ENCODE assay signal across 18 cellular contexts in genomic region chr1:109361649-109362048, GRCh38. TPM values are rescaled to one million over a fixed set of nuclear protein-coding genes. Genes with fewer than 3 reads are reported as not detected.
DNase-seq lines count a peak whose midpoint lies in the region; ATAC-seq, FAIRE-seq and TF ChIP-seq lines count a peak whose summit lies in the region.
"Had no signal": no experiment of that assay in that cellular context is flagged by ENCODE, and none has a peak within 500 bp of the region (broad histone marks: within the 10 kb centered on the region; RNA-seq: fewer than 3 reads in every experiment).

No MANE protein-coding gene starts in this region.

- H3K27me3 ChIP-seq in right atrium auricular region: no peaks in the 10 kb centered on the region
- H3K27me3 ChIP-seq in adipocyte (replicated peaks; ENCODE audit: control insufficient read depth, insufficient read depth, low read length): no peaks in the 10 kb centered on the region
- no peaks in the 10 kb centered on the region for H3K27me3 ChIP-seq in colonic mucosa
- H3K27me3 ChIP-seq: hepatocyte, upper lobe of right lung had no signal

- TF ChIP-seq CTCF in right atrium auricular region (IDR thresholded peaks at IDR 0.05): no peak
- TF ChIP-seq CTCF in colonic mucosa (IDR thresholded peaks at IDR 0.05): no peak
- TF ChIP-seq CTCF in GM10248 (IDR thresholded peaks at IDR 0.05; ENCODE audit: control extremely low read depth, extremely low read depth, low read depth, missing control alignments): no peak
- TF ChIP-seq CTCF in GM13976 (IDR thresholded peaks at IDR 0.05; ENCODE audit: borderline replicate concordance, control extremely low read depth, extremely low read depth, insufficient read depth, missing control alignments): no peak

- no peak for DNase-seq in left ventricle myocardium superior
- DNase-seq in right atrium auricular region (ENCODE audit: low spot score): no peak
- DNase-seq in adipocyte (ENCODE audit: low read depth): no peak
- peak; percentile 14 for DNase-seq in kidney tubule cell (ENCODE audit: low spot score)
- DNase-seq in urothelium cell line (ENCODE audit: low spot score): peak; percentile 46
- DNase-seq in colonic mucosa: no peak
- DNase-seq in GM10248 (ENCODE audit: extremely low spot score): no peak
- DNase-seq in GM13976 (ENCODE audit: low spot score): no peak
- DNase-seq: activated naive CD8-positive, alpha-beta T cell treated with anti-CD3 and anti-CD28 coated beads, Interleukin-2, amount 50 U/mL, for 24 hours; CD8-positive, alpha-beta memory T cell; NCI-H1436; NCI-H526 treated with DMSO at 0.1 percent for 48 hours; stimulated activated CD4-positive, alpha-beta T cell treated with anti-CD3 and anti-CD28 coated beads, Interleukin-12 subunit alpha, Interleukin-12 subunit beta, amount 100 ng/mL, for 4 hours; upper lobe of right lung had no signal

- H3K9ac ChIP-seq in adipocyte (ENCODE audit: low read length) (no peak overlapping the region), colonic mucosa (ENCODE audit: low read depth in 2 of 2, low read length in 2 of 2) (no peak overlapping the region)
- H3K9ac ChIP-seq: KMS-11 had no signal

- POLR2A ChIA-PET in GM10248 (lab: Yijun Ruan, JAX): no interaction called here

- in situ Hi-C loops in GM13976 (cut with MboI; ENCODE audit: low sequenced_read_pairs, unreplicated experiment): no loop called here

- H3K4me1 ChIP-seq in right atrium auricular region (peaks cover 0 to 14% of the 10 kb centered on the region in 2 donors), adipocyte (ENCODE audit: control insufficient read depth, insufficient read depth, low read length) (peaks cover 39% of the 10 kb centered on the region), colonic mucosa (no peaks in the 10 kb centered on the region)
- H3K4me1 ChIP-seq: upper lobe of right lung had no signal

- no peak for FAIRE-seq in urothelium cell line (lab: Jason Lieb, UNC)
- FAIRE-seq: keratinocyte had no signal

- H3K27ac ChIP-seq in right atrium auricular region (peak overlapping the region in 1 of 2 donors; percentile 45), colonic mucosa (no peak overlapping the region)
- H3K27ac ChIP-seq: hepatocyte, KMS-11, upper lobe of right lung had no signal

- peak; percentile 42 for ATAC-seq in left ventricle myocardium superior
- ATAC-seq: activated naive CD8-positive, alpha-beta T cell treated with anti-CD3 and anti-CD28 coated beads, Interleukin-2, amount 50 U/mL, for 24 hours; upper lobe of right lung; WTC11 had no signal

- H3K36me3 ChIP-seq in right atrium auricular region: peaks cover 30% of the 10 kb centered on the region
- peaks cover 54% of the 10 kb centered on the region for H3K36me3 ChIP-seq in adipocyte (ENCODE audit: control insufficient read depth, insufficient read depth, low read length, severe bottlenecking)
- peaks cover under 1% of the 10 kb centered on the region for H3K36me3 ChIP-seq in colonic mucosa

- CTCF ChIA-PET in GM10248 (lab: Yijun Ruan, JAX): interaction anchor here (1.4 kb wide), 1 partner anchor 10 kb away, joined by 4 read pairs; no protein-coding TSS in a partner anchor

- no peak overlapping the region for H3K4me3 ChIP-seq in right atrium auricular region
- H3K4me3 ChIP-seq in adipocyte (ENCODE audit: low read length): peak overlapping the region; percentile 60
- no peak overlapping the region for H3K4me3 ChIP-seq in colonic mucosa
- H3K4me3 ChIP-seq: hepatocyte, upper lobe of right lung had no signal

- intact Hi-C loops in left ventricle myocardium superior (cut with micrococcal nuclease): no loop called here
- intact Hi-C loops in colonic mucosa (cut with DNase I): no loop called here

- H3K9me3 ChIP-seq in right atrium auricular region (no peaks in the 10 kb centered on the region), adipocyte (ENCODE audit: control insufficient read depth, low read length) (no peaks in the 10 kb centered on the region), colonic mucosa (no peaks in the 10 kb centered on the region)
- H3K9me3 ChIP-seq: upper lobe of right lung had no signal

RNA-seq across cellular contexts. Expression of gene SORT1, which starts 36.1 kb away (rescaled TPM):
- total RNA-seq in left ventricle myocardium superior (117 TPM), right atrium auricular region (100 to 1,000 TPM; 114 to 120 TPM), colonic mucosa (100 to 1,000 TPM in 1 of 2 donors, 10 to 100 TPM in 1; 76.2 to 134 TPM)

RNA-seq across cellular contexts. Expression of gene MYBPHL, which starts 54.8 kb away (rescaled TPM):
- total RNA-seq in left ventricle myocardium superior (0.35 TPM), right atrium auricular region (100 to 1,000 TPM in 1 of 2 donors, 10 to 100 TPM in 1; 62.2 to 381 TPM), colonic mucosa (not detected)
- total RNA-seq: CD8-positive, alpha-beta memory T cell had no signal

Comparison
In these comparisons a context has a peak if more than half of its experiments do, and no peak if none do; other contexts are left out.
1. RNA of gene MYBPHL, which starts 54.8 kb away (total RNA-seq): 62.2 to 381 TPM in right atrium auricular region; 0.35 TPM in left ventricle myocardium superior (single experiment) and not detected in colonic mucosa; every median in the first group is over 10 times any median in the second.
2. DNase-seq: peak in kidney tubule cell (single experiment) and urothelium cell line (single experiment); none in left ventricle myocardium superior (single experiment), right atrium auricular region (single experiment), adipocyte (single experiment), colonic mucosa (single experiment), GM10248 (single experiment) and GM13976 (single experiment).